Comparison of ENCODE assay signal across 10 cellular contexts in the genomic region with DNA sequence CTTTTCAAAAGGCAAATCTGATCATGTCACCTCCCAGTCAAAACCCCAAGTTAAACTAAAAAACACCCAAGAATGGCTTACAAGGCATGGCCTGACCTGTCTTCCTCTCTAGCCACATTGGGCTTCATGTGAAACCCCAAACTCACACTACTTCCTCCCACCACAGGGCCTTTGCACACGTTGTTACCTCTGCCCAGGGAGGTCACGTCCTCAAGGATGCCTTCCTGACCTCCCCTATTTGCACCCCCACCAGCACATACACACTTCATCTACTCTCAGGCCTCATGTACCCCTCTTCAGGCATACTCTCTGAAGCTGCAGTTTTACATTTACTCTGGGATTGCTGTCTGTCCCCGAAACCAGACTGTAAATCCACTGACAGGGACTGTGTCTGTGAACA. TPM values are rescaled to one million over a fixed set of nuclear protein-coding genes. Genes with fewer than 3 reads are reported as not detected.
A peak's percentile ranks its signal among the peaks of the same experiment; 100 is the strongest.
DNase-seq lines count a peak whose midpoint lies in the region; ATAC-seq and TF ChIP-seq lines count a peak whose summit lies in the region.
"Had no signal": no experiment of that assay in that cellular context is flagged by ENCODE, and none has a peak within 500 bp of the region (broad histone marks: within the 10 kb centered on the region; RNA-seq: fewer than 3 reads in every experiment).

No MANE protein-coding gene starts in this region.

- no peak for TF ChIP-seq POLR2A in suprapubic skin (IDR thresholded peaks at IDR 0.05)

- H3K27ac Mint-ChIP-seq in T-helper 2 cell treated with Interferon-gamma antibody and Interleukin-4, amounts not matched to agents 5 μg/mL and 100 μg/mL, for 36 hours, result peak overlapping the region; percentile 69
- peak overlapping the region; percentile 53 for H3K27ac Mint-ChIP-seq in glutamatergic neuron (ENCODE audit: unreplicated experiment)

- no peaks in the 10 kb centered on the region for H3K27me3 Mint-ChIP-seq in T-helper 2 cell treated with Interferon-gamma antibody and Interleukin-4, amounts not matched to agents 5 μg/mL and 100 μg/mL, for 36 hours (ENCODE audit: low read depth)
- peaks cover 10% of the 10 kb centered on the region for H3K27me3 Mint-ChIP-seq in glutamatergic neuron (ENCODE audit: unreplicated experiment)

- no peaks in the 10 kb centered on the region for H3K27me3 ChIP-seq in suprapubic skin

- H3K36me3 Mint-ChIP-seq in T-helper 2 cell treated with Interferon-gamma antibody and Interleukin-4, amounts not matched to agents 5 μg/mL and 100 μg/mL, for 36 hours (ENCODE audit: low read depth), result peaks cover 80% of the 10 kb centered on the region
- H3K36me3 Mint-ChIP-seq in glutamatergic neuron (ENCODE audit: unreplicated experiment), result peaks cover 10% of the 10 kb centered on the region

- WGBS in suprapubic skin, result 86% methylated on average over 3 of the region's 3 CpGs

- H3K36me3 ChIP-seq in suprapubic skin, result peaks cover 2% of the 10 kb centered on the region

- ATAC-seq in GM18873 (IDR thresholded peaks at IDR 0.05; ENCODE audit: low FRiP score, unreplicated experiment), result no peak
- no peak for ATAC-seq in HG03139 (IDR thresholded peaks at IDR 0.05; ENCODE audit: unreplicated experiment)

- H3K4me3 ChIP-seq in suprapubic skin, result no peak overlapping the region

- H3K27ac ChIP-seq in suprapubic skin, result peak overlapping the region; percentile 40

- TF ChIP-seq CTCF in glutamatergic neuron (IDR thresholded peaks at IDR 0.05; ENCODE audit: partially characterized antibody, unreplicated experiment), result no peak
- TF ChIP-seq CTCF in suprapubic skin (IDR thresholded peaks at IDR 0.05), result no peak

- H3K4me1 ChIP-seq in suprapubic skin, result peaks cover 92% of the 10 kb centered on the region

- no peak for TF ChIP-seq EP300 in suprapubic skin (IDR thresholded peaks at IDR 0.05)

- peak overlapping the region; percentile 100 for H3K4me3 Mint-ChIP-seq in T-helper 2 cell treated with Interferon-gamma antibody and Interleukin-4, amounts not matched to agents 5 μg/mL and 100 μg/mL, for 36 hours
- peak overlapping the region; percentile 97 for H3K4me3 Mint-ChIP-seq in glutamatergic neuron (ENCODE audit: unreplicated experiment)

- peak; percentile 49 for DNase-seq in activated CD8-positive, alpha-beta memory T cell treated with anti-CD3 and anti-CD28 coated beads, Interleukin-2, amount 50 U/mL, for 48 hours
- no peak for DNase-seq in activated CD8-positive, alpha-beta memory T cell treated with anti-CD3 and anti-CD28 coated beads for 24 hours
- no peak for DNase-seq in T-helper 2 cell treated with Interferon-gamma antibody and Interleukin-4, amounts not matched to agents 5 μg/mL and 100 μg/mL, for 36 hours (ENCODE audit: low spot score)
- DNase-seq in glutamatergic neuron (no peak), suprapubic skin (ENCODE audit: low spot score in 2 of 2) (no peak), SKM-1 (lab: John Stamatoyannopoulos, UW; ENCODE audit: unreplicated experiment) (no peak)
- DNase-seq: ACHN, NCI-H226 had no signal

- peaks cover 80% of the 10 kb centered on the region for H3K4me1 Mint-ChIP-seq in T-helper 2 cell treated with Interferon-gamma antibody and Interleukin-4, amounts not matched to agents 5 μg/mL and 100 μg/mL, for 36 hours (ENCODE audit: low read depth)
- peaks cover 75% of the 10 kb centered on the region for H3K4me1 Mint-ChIP-seq in glutamatergic neuron (ENCODE audit: low read depth, unreplicated experiment)

- H3K9me3 Mint-ChIP-seq in T-helper 2 cell treated with Interferon-gamma antibody and Interleukin-4, amounts not matched to agents 5 μg/mL and 100 μg/mL, for 36 hours, result no peaks in the 10 kb centered on the region
- H3K9me3 Mint-ChIP-seq in glutamatergic neuron (ENCODE audit: unreplicated experiment), result peaks cover 18% of the 10 kb centered on the region

- H3K9me3 ChIP-seq in suprapubic skin, result no peaks in the 10 kb centered on the region

RNA-seq across cellular contexts. Expression of a gene that starts 6.1 kb away (rescaled TPM):
- total RNA-seq in glutamatergic neuron (ENCODE audit: unreplicated experiment) (272 TPM), suprapubic skin (100 to 1,000 TPM; 154 to 394 (median 238) TPM)
